9 cellular contexts compared by ENCODE assay signal in the genomic region with DNA sequence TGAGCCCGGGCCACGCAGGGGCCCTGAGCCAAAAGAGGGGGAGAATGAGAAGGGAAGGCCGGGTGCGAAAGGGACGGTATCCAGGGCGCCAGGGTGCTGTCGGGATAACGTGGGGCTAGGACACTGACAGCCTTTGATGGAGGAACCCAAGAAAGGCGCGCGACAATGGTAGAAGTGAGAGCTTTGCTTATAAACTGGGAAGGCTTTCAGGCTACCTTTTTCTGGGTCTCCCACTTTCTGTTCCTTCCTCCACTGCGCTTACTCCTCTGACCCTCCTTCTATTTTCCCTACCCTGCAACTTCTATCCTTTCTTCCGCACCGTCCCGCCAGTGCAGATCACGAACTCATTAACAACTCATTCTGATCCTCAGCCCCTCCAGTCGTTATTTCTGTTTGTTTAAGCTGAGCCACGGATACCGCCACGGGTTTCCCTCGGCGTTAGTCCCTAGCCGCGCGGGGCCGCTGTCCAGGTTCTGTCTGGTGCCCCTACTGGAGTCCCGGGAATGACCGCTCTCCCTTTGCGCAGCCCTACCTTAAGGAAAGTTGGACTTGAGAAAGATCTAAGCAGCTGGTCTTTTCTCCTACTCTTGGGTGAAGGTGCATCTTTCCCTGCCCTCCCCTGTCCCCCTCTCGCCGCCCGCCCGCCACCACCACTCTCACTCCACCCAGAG. TPM values are rescaled to one million over a fixed set of nuclear protein-coding genes. Genes with fewer than 3 reads are reported as not detected.
DNase-seq lines count a peak whose midpoint lies in the region; FAIRE-seq and TF ChIP-seq lines count a peak whose summit lies in the region.
"Had no signal": no experiment of that assay in that cellular context is flagged by ENCODE, and none has a peak within 500 bp of the region (broad histone marks: within the 10 kb centered on the region; RNA-seq: fewer than 3 reads in every experiment).

No MANE protein-coding gene starts in this region.

- H3K9me3 ChIP-seq in GM23248 (ENCODE audit: low read depth): no peaks in the 10 kb centered on the region

- no peak for FAIRE-seq in RCC 7860 (lab: Jason Lieb, UNC)

- POLR2A ChIA-PET in RWPE1 (lab: Yijun Ruan, JAX; ENCODE audit: low non-redundant PET): no interaction called here

- 0 out of 2 replicates have a peak, but pooled peaks cover 5% of the 10 kb centered on the region for H3K36me3 ChIP-seq in GM23248 (ENCODE audit: low read depth)

- CTCF ChIA-PET in RWPE1 (lab: Yijun Ruan, JAX): no interaction called here

- H2AFZ ChIP-seq in GM23248: peak overlapping the region; percentile 74

- peaks cover 40% of the 10 kb centered on the region for H3K4me1 ChIP-seq in GM23248 (ENCODE audit: insufficient read depth)

- H3K9ac ChIP-seq in GM23248: peak overlapping the region; percentile 75

- peak overlapping the region; percentile 88 for H3K4me2 ChIP-seq in GM23248 (ENCODE audit: unreplicated experiment)

- no peaks in the 10 kb centered on the region for H4K20me1 ChIP-seq in GM23248 (ENCODE audit: insufficient read depth)

- TF ChIP-seq CTCF in cardiac fibroblast (IDR thresholded peaks at IDR 0.05; ENCODE audit: low read depth, low read length) (peak; percentile 46), RWPE1 (conservative IDR thresholded peaks at IDR 0.05; ENCODE audit: low read depth) (no peak)

- no peaks in the 10 kb centered on the region for H3K9me2 ChIP-seq in GM23248 (ENCODE audit: insufficient read depth)

- in situ Hi-C loops in GM23248 (cut with MboI): loop anchor here (25.0 kb wide), 2 partner anchors 498 to 652 kb away; no protein-coding TSS in a partner anchor

- H3K27me3 ChIP-seq in GM23248 (replicated peaks; ENCODE audit: insufficient read depth): no peaks in the 10 kb centered on the region

- H3K4me3 ChIP-seq in GM23248: peak overlapping the region; percentile 89
- peak overlapping the region; percentile 41 to 46 for H3K4me3 ChIP-seq in cardiac fibroblast (replicated peaks in 1 of 2; ENCODE audit: low read depth in 2 of 2, low read length in 2 of 2)
- peak overlapping the region in 5 of 7 experiments; percentile 3 to 31 (median 5) for H3K4me3 ChIP-seq in skin epidermis

- H3F3A ChIP-seq in GM23248 (ENCODE audit: insufficient read depth): peaks cover 43% of the 10 kb centered on the region

- 3 to 4% methylated on average over 33 of the region's 33 CpGs for WGBS in GM23248 (ENCODE audit: low coverage in 1 of 2, low lambda C conversion rate in 2 of 2, missing lambda C conversion rate in 2 of 2), 2 experiments

- peak; percentile 87 for DNase-seq in GM23248
- peak; percentile 66 to 69 for DNase-seq in cardiac fibroblast (ENCODE audit: low read depth in 2 of 2)
- peak; percentile 73 for DNase-seq in islet precursor cell
- no peak for DNase-seq in NCI-H446 treated with DMSO at 0.1 percent for 48 hours (lab: John Stamatoyannopoulos, UW)
- no peak for DNase-seq in activated effector memory CD4-positive, alpha-beta T cell treated with anti-CD3 and anti-CD28 coated beads, Interleukin-2, amount 50 U/mL, for 16 hours
- DNase-seq in RCC 7860 (ENCODE audit: low spot score): no peak
- no peak for DNase-seq in RWPE1 (ENCODE audit: low spot score)
- DNase-seq: kidney glomerular epithelial cell had no signal

- peaks cover 35% of the 10 kb centered on the region for H3K79me2 ChIP-seq in GM23248 (ENCODE audit: insufficient read depth)

- H3K27ac ChIP-seq in GM23248 (peak overlapping the region; percentile 63; the same call in 1 of the 2 replicates), skin epidermis (no peak overlapping the region), RWPE1 (no peak overlapping the region)

RNA-seq across cellular contexts. Expression of a gene that starts 3.0 kb away (rescaled TPM):
- 17.6 and 18.4 TPM in 2 replicates for total RNA-seq in GM23248 (2014; rRNA removed; shearing (Covaris generic))
- 26.7 and 27.6 TPM in 2 replicates for polyA plus RNA-seq in GM23248 (2016; fragmentation: Nextera tagmentation; extraction: Ambion mirVana)

RNA-seq across cellular contexts. Expression of a gene that starts 45.2 kb away (rescaled TPM):
- 0.63 TPM in 1 of 2 replicates, not detected in the other for total RNA-seq in GM23248 (2014; rRNA removed; shearing (Covaris generic))
- polyA plus RNA-seq in GM23248 (2016; fragmentation: Nextera tagmentation; extraction: Ambion mirVana): 0.10 TPM in 1 of 2 replicates, not detected in the other

Comparison
In these comparisons a context has a peak if more than half of its experiments do, and no peak if none do; other contexts are left out.
1. DNase-seq: peak in GM23248 (single experiment), cardiac fibroblast (2 of 2) and islet precursor cell (single experiment); none in NCI-H446 treated with DMSO at 0.1 percent for 48 hours (single experiment), activated effector memory CD4-positive, alpha-beta T cell treated with anti-CD3 and anti-CD28 coated beads, Interleukin-2, amount 50 U/mL, for 16 hours (single experiment), RCC 7860 (single experiment) and RWPE1 (single experiment).
2. H3K4me3 ChIP-seq: peak in every context shown above with its lines; median percentile 89 in GM23248; 44 in cardiac fibroblast; 5 in skin epidermis.